In genomic region chr3:128846501-128846900, GRCh38 we compare ENCODE assay signal across 8 cellular contexts. TPM values are rescaled to one million over a fixed set of nuclear protein-coding genes. Genes with fewer than 3 reads are reported as not detected.
A peak's percentile ranks its signal among the peaks of the same experiment; 100 is the strongest.
DNase-seq lines count a peak whose midpoint lies in the region; ATAC-seq and TF ChIP-seq lines count a peak whose summit lies in the region.

No MANE protein-coding gene starts in this region.

- peak overlapping the region; percentile 96 for H2AFZ ChIP-seq in IMR-90 (replicated peaks; ENCODE audit: low read length, poor library complexity)
- H2AFZ ChIP-seq in hepatocyte: peak overlapping the region; percentile 97

- H4K91ac ChIP-seq in IMR-90 (ENCODE audit: insufficient read depth, low read depth, low read length): peak overlapping the region; percentile 11; the same call in 1 of the 2 replicates

- H3K9ac ChIP-seq in IMR-90 (ENCODE audit: low read depth, low read length): peak overlapping the region; percentile 37; the same call in 1 of the 2 replicates

- WGBS in IMR-90 (ENCODE audit: extremely low coverage in 2 of 2, insufficient read length in 1 of 2), 2 experiments: 100% methylated on average over 2 of the region's 13 CpGs; no CpG with 5 or more reads in 1 of the 2 experiments
- WGBS in hepatocyte (ENCODE audit: low lambda C conversion rate, missing lambda C conversion rate): 85% methylated on average over 10 of the region's 13 CpGs

- CTCF ChIA-PET in IMR-90 (lab: Yijun Ruan, JAX): interaction anchor here (1.2 kb wide), 1 partner anchor 166 kb away, joined by 10 read pairs; no protein-coding TSS in a partner anchor

- DNase-seq in IMR-90: no peak
- DNase-seq in WERI-Rb-1: no peak
- DNase-seq in hepatocyte (ENCODE audit: low spot score): no peak
- DNase-seq in stimulated activated naive B cell treated with anti-CD40 and anti-IgM and Interleukin-4, amounts not matched to agents 10 μg/mL and 1 μg/mL and 100 μg/mL, for 72 hours: no peak
- DNase-seq in HCEC 1CT: no peak
- no peak for DNase-seq in occipital lobe (lab: John Stamatoyannopoulos, UW)
- no peak for DNase-seq in amniotic stem cell (lab: John Stamatoyannopoulos, UW)

- H3K27me3 Mint-ChIP-seq in stimulated activated naive B cell treated with anti-CD40 and anti-IgM and Interleukin-4, amounts not matched to agents 10 μg/mL and 1 μg/mL and 100 μg/mL, for 72 hours: no peaks in the 10 kb centered on the region

- intact Hi-C loops in IMR-90 (cut with micrococcal nuclease): loop anchor here (1.0 kb wide), 2 partner anchors 166 to 229 kb away; no protein-coding TSS in a partner anchor

- no peak overlapping the region for H2BK15ac ChIP-seq in IMR-90 (ENCODE audit: low read depth, low read length)

- dilution Hi-C loops in IMR-90 (cut with HindIII; ENCODE audit: low sequenced_read_pairs, unreplicated experiment): no loop called here

- H3K4me2 ChIP-seq in IMR-90 (ENCODE audit: low read depth, low read length) (no peak overlapping the region), hepatocyte (peak overlapping the region; percentile 97)

- no peak overlapping the region for H3K14ac ChIP-seq in IMR-90 (replicated peaks; ENCODE audit: low read depth, low read length)

- H3K56ac ChIP-seq in IMR-90 (ENCODE audit: extremely low read depth, insufficient read depth, low read length): no peak overlapping the region

- H2BK120ac ChIP-seq in IMR-90 (ENCODE audit: low read depth, low read length): no peak overlapping the region

- TF ChIP-seq RAD21 in IMR-90 (IDR thresholded peaks at IDR 0.05; ENCODE audit: low read length): no peak

- POLR2A ChIA-PET in IMR-90 (lab: Charles Lee; ENCODE audit: unreplicated experiment): no interaction called here

- no peak overlapping the region for H4K5ac ChIP-seq in IMR-90 (ENCODE audit: low read depth, low read length)

- H3K27ac Mint-ChIP-seq in stimulated activated naive B cell treated with anti-CD40 and anti-IgM and Interleukin-4, amounts not matched to agents 10 μg/mL and 1 μg/mL and 100 μg/mL, for 72 hours: peak overlapping the region; percentile 80

- peak overlapping the region; percentile 60 to 78; a peak in 2 of 4 replicates for H4K8ac ChIP-seq in IMR-90 (ENCODE audit: low read depth in 2 of 2, low read length in 2 of 2)

- H3K79me1 ChIP-seq in IMR-90 (ENCODE audit: low read depth in 1 of 2, low read length in 2 of 2): no peaks in the 10 kb centered on the region

- H3K23ac ChIP-seq in IMR-90 (ENCODE audit: low read depth, low read length): no peak overlapping the region

- H2BK20ac ChIP-seq in IMR-90 (ENCODE audit: low read depth, low read length): no peak overlapping the region

- no peak for TF ChIP-seq POLR2A in IMR-90 (IDR thresholded peaks at IDR 0.05; ENCODE audit: low read depth, low read length)

- H3K27me3 ChIP-seq in IMR-90 (ENCODE audit: control insufficient read depth, insufficient read depth, low read length) (no peaks in the 10 kb centered on the region), WERI-Rb-1 (ENCODE audit: insufficient read depth, low read depth, severe bottlenecking) (no peaks in the 10 kb centered on the region), hepatocyte (no peaks in the 10 kb centered on the region)

- no peak overlapping the region for H2AK9ac ChIP-seq in IMR-90 (replicated peaks; ENCODE audit: low read depth, low read length, poor library complexity)

- no peaks in the 10 kb centered on the region for H4K20me1 ChIP-seq in IMR-90 (ENCODE audit: insufficient read depth, low read length)
- H4K20me1 ChIP-seq in hepatocyte (ENCODE audit: insufficient read depth, poor library complexity, severe bottlenecking): no peaks in the 10 kb centered on the region

- in situ Hi-C loops in IMR-90 (cut with MboI; ENCODE audit: low sequenced_read_pairs): no loop called here

- H2BK5ac ChIP-seq in IMR-90 (ENCODE audit: low read depth, low read length, poor library complexity, severe bottlenecking): no peak overlapping the region

- H3K9me3 ChIP-seq in IMR-90 (ENCODE audit: control insufficient read depth, insufficient read depth, low read length) (no peaks in the 10 kb centered on the region), WERI-Rb-1 (ENCODE audit: severe bottlenecking) (no peaks in the 10 kb centered on the region), hepatocyte (ENCODE audit: low read depth) (no peaks in the 10 kb centered on the region)

- H3K4me3 ChIP-seq in IMR-90 (ENCODE audit: insufficient read depth, low read depth, low read length): no peak overlapping the region
- H3K4me3 ChIP-seq in WERI-Rb-1 (ENCODE audit: low read depth, low read length): peak overlapping the region; percentile 49; the same call in 1 of the 2 replicates
- H3K4me3 ChIP-seq in hepatocyte: no peak overlapping the region

- H3K9me1 ChIP-seq in IMR-90 (ENCODE audit: insufficient read depth, low read length): no peaks in the 10 kb centered on the region

- H3K9me3 Mint-ChIP-seq in stimulated activated naive B cell treated with anti-CD40 and anti-IgM and Interleukin-4, amounts not matched to agents 10 μg/mL and 1 μg/mL and 100 μg/mL, for 72 hours: no peaks in the 10 kb centered on the region

- H3K4me1 ChIP-seq in IMR-90 (ENCODE audit: control insufficient read depth, insufficient read depth, low read length) (peaks cover 6% of the 10 kb centered on the region; the same call in 1 of the 2 replicates), hepatocyte (ENCODE audit: insufficient read depth) (peaks cover 4% of the 10 kb centered on the region)

- H3K27ac ChIP-seq in IMR-90 (ENCODE audit: insufficient read depth, low read length): no peak overlapping the region
- H3K27ac ChIP-seq in WERI-Rb-1: no peak overlapping the region
- H3K27ac ChIP-seq in hepatocyte: no peak overlapping the region

- H3K79me2 ChIP-seq in hepatocyte: no peaks in the 10 kb centered on the region

- ATAC-seq in IMR-90 (ENCODE audit: low read depth): no peak
- peak; percentile 43 to 44 for ATAC-seq in stimulated activated naive B cell treated with anti-CD40 and anti-IgM and Interleukin-4, amounts not matched to agents 10 μg/mL and 1 μg/mL and 100 μg/mL, for 72 hours (replicated peaks)
- ATAC-seq in HG02852 (IDR thresholded peaks at IDR 0.05; ENCODE audit: unreplicated experiment): no peak

- peaks cover 20% of the 10 kb centered on the region in 2 donors for H3K4me1 Mint-ChIP-seq in stimulated activated naive B cell treated with anti-CD40 and anti-IgM and Interleukin-4, amounts not matched to agents 10 μg/mL and 1 μg/mL and 100 μg/mL, for 72 hours

- no peak overlapping the region for H2AK5ac ChIP-seq in IMR-90 (ENCODE audit: low read depth, low read length)

- TF ChIP-seq CTCF in IMR-90 (conservative IDR thresholded peaks at IDR 0.05; ENCODE audit: low read depth, low read length) (no peak), WERI-Rb-1 (IDR thresholded peaks at IDR 0.05; ENCODE audit: low read depth, low read length) (no peak), hepatocyte (IDR thresholded peaks at IDR 0.05; ENCODE audit: poor library complexity) (no peak)

- no peak overlapping the region for H3K4ac ChIP-seq in IMR-90 (ENCODE audit: low read depth, low read length)

- H3K36me3 ChIP-seq in IMR-90 (ENCODE audit: control insufficient read depth, insufficient read depth, low read length) (no peaks in the 10 kb centered on the region), WERI-Rb-1 (no peaks in the 10 kb centered on the region), hepatocyte (replicated peaks; ENCODE audit: insufficient read depth, low read depth) (no peaks in the 10 kb centered on the region)

- no peak overlapping the region for H3K18ac ChIP-seq in IMR-90 (ENCODE audit: low read depth, low read length)

- no peaks in the 10 kb centered on the region for H3K9me2 ChIP-seq in hepatocyte (replicated peaks; ENCODE audit: insufficient read depth)

- no peaks in the 10 kb centered on the region for H3K36me3 Mint-ChIP-seq in stimulated activated naive B cell treated with anti-CD40 and anti-IgM and Interleukin-4, amounts not matched to agents 10 μg/mL and 1 μg/mL and 100 μg/mL, for 72 hours

- peak overlapping the region; percentile 64 to 81 for H3K4me3 Mint-ChIP-seq in stimulated activated naive B cell treated with anti-CD40 and anti-IgM and Interleukin-4, amounts not matched to agents 10 μg/mL and 1 μg/mL and 100 μg/mL, for 72 hours

- no TSS peak for BruUV-seq in IMR-90 (replicated peaks; lab: Mats Ljungman, UMichigan)

TF ChIP-seq in IMR-90, 13 proteins besides CTCF, POLR2A, EP300 and RAD21 (continues in another document):
- no peak for TF ChIP-seq FOS (IDR thresholded peaks at IDR 0.05; ENCODE audit: low read depth, low read length)
- TF ChIP-seq RCOR1 (IDR thresholded peaks at IDR 0.05; ENCODE audit: insufficient replicate concordance, low read length): no peak
- TF ChIP-seq, protein P1, sequence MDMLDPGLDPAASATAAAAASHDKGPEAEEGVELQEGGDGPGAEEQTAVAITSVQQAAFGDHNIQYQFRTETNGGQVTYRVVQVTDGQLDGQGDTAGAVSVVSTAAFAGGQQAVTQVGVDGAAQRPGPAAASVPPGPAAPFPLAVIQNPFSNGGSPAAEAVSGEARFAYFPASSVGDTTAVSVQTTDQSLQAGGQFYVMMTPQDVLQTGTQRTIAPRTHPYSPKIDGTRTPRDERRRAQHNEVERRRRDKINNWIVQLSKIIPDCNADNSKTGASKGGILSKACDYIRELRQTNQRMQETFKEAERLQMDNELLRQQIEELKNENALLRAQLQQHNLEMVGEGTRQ (IDR thresholded peaks at IDR 0.05; ENCODE audit: low read depth, low read length): no peak
- TF ChIP-seq, protein P2, sequence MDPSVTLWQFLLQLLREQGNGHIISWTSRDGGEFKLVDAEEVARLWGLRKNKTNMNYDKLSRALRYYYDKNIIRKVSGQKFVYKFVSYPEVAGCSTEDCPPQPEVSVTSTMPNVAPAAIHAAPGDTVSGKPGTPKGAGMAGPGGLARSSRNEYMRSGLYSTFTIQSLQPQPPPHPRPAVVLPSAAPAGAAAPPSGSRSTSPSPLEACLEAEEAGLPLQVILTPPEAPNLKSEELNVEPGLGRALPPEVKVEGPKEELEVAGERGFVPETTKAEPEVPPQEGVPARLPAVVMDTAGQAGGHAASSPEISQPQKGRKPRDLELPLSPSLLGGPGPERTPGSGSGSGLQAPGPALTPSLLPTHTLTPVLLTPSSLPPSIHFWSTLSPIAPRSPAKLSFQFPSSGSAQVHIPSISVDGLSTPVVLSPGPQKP (IDR thresholded peaks at IDR 0.05; ENCODE audit: borderline replicate concordance, low read depth, low read length): no peak
- no peak for TF ChIP-seq RFX5 (IDR thresholded peaks at IDR 0.05; ENCODE audit: low read depth, low read length)
- no peak for TF ChIP-seq CHD1 (IDR thresholded peaks at IDR 0.05; ENCODE audit: low read depth, low read length)
- TF ChIP-seq MXI1 (IDR thresholded peaks at IDR 0.05; ENCODE audit: borderline replicate concordance, low read depth, low read length): no peak
- no peak for TF ChIP-seq BHLHE40 (IDR thresholded peaks at IDR 0.05; ENCODE audit: low read depth, low read length)
- no peak for TF ChIP-seq NFE2L2 (IDR thresholded peaks at IDR 0.05; ENCODE audit: low read depth, low read length)
- no peak for TF ChIP-seq CEBPB (IDR thresholded peaks at IDR 0.05; ENCODE audit: low read depth, low read length)

RNA-seq across cellular contexts. Expression of gene ACAD9, which starts 32.9 kb away (rescaled TPM):
- total RNA-seq in IMR-90 (2012; rRNA removed): 31.2 and 34.4 TPM in 2 replicates
- 40.8 and 41.3 TPM in 2 replicates for polyA plus RNA-seq in IMR-90 (2012; rRNA removed)
- polyA plus RNA-seq in IMR-90 (2012; cell fraction: cytosol; rRNA removed): 43.4 and 45.2 TPM in 2 replicates
- polyA plus RNA-seq in IMR-90 (2012; cell fraction: nucleus; rRNA removed; ENCODE audit: low replicate concordance): 68.1 and 101 TPM in 2 replicates
- 26.0 and 33.8 TPM in 2 replicates for total RNA-seq in hepatocyte
- polyA plus RNA-seq in hepatocyte: 29.7 and 32.0 TPM in 2 replicates
- 27.6 TPM for total RNA-seq in occipital lobe

Comparison
In these comparisons a context has a peak if more than half of its experiments do, and no peak if none do; other contexts are left out.
1. ATAC-seq: peak in stimulated activated naive B cell treated with anti-CD40 and anti-IgM and Interleukin-4, amounts not matched to agents 10 μg/mL and 1 μg/mL and 100 μg/mL, for 72 hours (2 of 2); none in IMR-90 (single experiment) and HG02852 (single experiment).